In the genomic region with DNA sequence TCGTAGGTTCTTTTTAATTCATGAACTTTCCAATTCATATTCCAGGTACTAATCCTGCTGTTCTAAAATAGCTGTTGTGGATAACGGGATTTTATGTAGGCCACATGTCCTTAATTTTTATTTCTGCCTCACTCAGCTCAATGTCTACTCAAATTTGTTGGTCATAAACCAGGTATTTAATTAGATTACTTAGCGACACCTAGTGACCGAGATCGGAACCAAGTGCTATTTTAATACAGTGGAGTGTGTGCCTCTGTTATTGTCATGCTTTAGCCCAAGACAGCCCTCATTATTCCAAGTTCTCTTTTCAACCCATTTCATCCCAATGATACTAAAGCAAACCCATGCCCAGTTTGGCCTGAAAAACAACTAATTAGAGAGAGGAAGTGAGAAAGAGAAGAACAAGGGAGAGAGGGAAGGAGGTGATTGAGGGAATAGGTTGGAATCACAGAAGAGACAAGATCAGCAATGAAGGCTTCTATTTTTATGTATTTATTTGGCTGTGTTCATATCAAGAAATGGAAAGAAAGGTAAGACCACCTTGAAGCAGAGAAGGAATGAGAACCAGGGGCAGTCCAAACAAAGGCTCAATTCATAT, we compare ENCODE assay signal across 8 cellular contexts. TPM values are rescaled to one million over a fixed set of nuclear protein-coding genes. Genes with fewer than 3 reads are reported as not detected.
DNase-seq lines count a peak whose midpoint lies in the region; ATAC-seq, FAIRE-seq and TF ChIP-seq lines count a peak whose summit lies in the region.

No MANE protein-coding gene starts in this region.

- intact Hi-C loops in GM12878 (cut with micrococcal nuclease; ENCODE audit: unreplicated experiment), result loop anchor here (1.0 to 2.0 kb wide), 3 partner anchors 292 to 783 kb away; no protein-coding TSS in a partner anchor

- H3K27ac ChIP-seq in DOHH2 (ENCODE audit: low read depth, low read length) (no peak overlapping the region), GM12878 (ENCODE audit: control insufficient read depth, insufficient read depth) (no peak overlapping the region), iPS DF 6.9 (ENCODE audit: low read length) (no peak overlapping the region)

- FAIRE-seq in H54 (lab: Jason Lieb, UNC) (peak; percentile 72), GM12878 (lab: Jason Lieb, UNC) (peak; percentile 70)

- in situ Hi-C loops in GM12878 (cut with MboI), result loop anchor here (5.0 to 10.0 kb wide), 2 partner anchors 499 to 586 kb away; no protein-coding TSS in a partner anchor

- WGBS in GM12878 (ENCODE audit: insufficient coverage, insufficient replicate concordance, low lambda C conversion rate, missing lambda C conversion rate), result 2% methylated on average over 5 of the region's 5 CpGs
- no CpG with 5 or more reads among the region's 5 CpGs for WGBS in iPS DF 6.9 (ENCODE audit: insufficient coverage, insufficient read length)

- H4K20me1 ChIP-seq in DOHH2 (ENCODE audit: control insufficient read depth, insufficient read depth, low read depth, low read length) (no peaks in the 10 kb centered on the region), GM12878 (ENCODE audit: control insufficient read depth, insufficient read depth) (no peaks in the 10 kb centered on the region)

- TF ChIP-seq EP300 in GM12878 (IDR thresholded peaks at IDR 0.05; ENCODE audit: borderline replicate concordance in 1 of 2, control insufficient read depth in 1 of 2, low read depth in 2 of 2, low read length in 2 of 2), result no peak

- peak; percentile 83 for TF ChIP-seq RAD21 in GM12878 (IDR thresholded peaks at IDR 0.05; ENCODE audit: insufficient read depth, low read depth, low read length)

- peak; percentile 82 for TF ChIP-seq CTCF in DOHH2 (IDR thresholded peaks at IDR 0.05; ENCODE audit: low read depth, low read length, poor library complexity, severe bottlenecking)
- TF ChIP-seq CTCF in GM12878 (IDR thresholded peaks at IDR 0.05 in 2 of 3, conservative IDR thresholded peaks at IDR 0.05 in 1 of 3; ENCODE audit: control insufficient read depth in 2 of 3, extremely low read depth in 1 of 3, insufficient read depth in 1 of 3, low read depth in 3 of 3, low read length in 3 of 3), result peak; percentile 48 to 71 (median 66); a peak in 5 of 6 replicates

- SMC1A ChIA-PET in GM12878 (lab: Charles Lee; ENCODE audit: uncharacterized antibody, unreplicated experiment), result interaction anchor here (0.8 to 6.6 kb wide), 27 partner anchors 9 to 782 kb away, joined by 3 to 77 read pairs (median 3); no protein-coding TSS in a partner anchor

- H3K9me2 ChIP-seq in DOHH2 (replicated peaks; ENCODE audit: control insufficient read depth, low read length), result no peaks in the 10 kb centered on the region

- H3K4me1 ChIP-seq in DOHH2 (ENCODE audit: control insufficient read depth, low read length), result peaks cover 30% of the 10 kb centered on the region
- no peaks in the 10 kb centered on the region for H3K4me1 ChIP-seq in GM12878 (ENCODE audit: control insufficient read depth, insufficient read depth, low read length)
- no peaks in the 10 kb centered on the region for H3K4me1 ChIP-seq in iPS DF 6.9 (ENCODE audit: control insufficient read depth, insufficient read depth, low read length)

- H3K4me2 ChIP-seq in DOHH2 (ENCODE audit: low read length) (peak overlapping the region; percentile 52), GM12878 (ENCODE audit: control insufficient read depth, insufficient read depth) (no peak overlapping the region)

- H3K79me2 ChIP-seq in DOHH2 (ENCODE audit: control insufficient read depth, low read length), result no peaks in the 10 kb centered on the region
- H3K79me2 ChIP-seq in GM12878 (ENCODE audit: control insufficient read depth, insufficient read depth, low read length), result no peaks in the 10 kb centered on the region

- no peak overlapping the region for H3K9ac ChIP-seq in GM12878 (ENCODE audit: control insufficient read depth, insufficient read depth, low read length)

- no peak for TF ChIP-seq POLR2A in H54 (IDR thresholded peaks at IDR 0.05; ENCODE audit: low read depth, low read length)
- no peak for TF ChIP-seq POLR2A in GM12878 (IDR thresholded peaks at IDR 0.05; ENCODE audit: low read depth, low read length)

- H3K9me3 ChIP-seq in DOHH2 (ENCODE audit: control insufficient read depth, insufficient read depth, low read length) (no peaks in the 10 kb centered on the region), GM12878 (replicated peaks; ENCODE audit: control insufficient read depth, insufficient read depth, low read length) (no peaks in the 10 kb centered on the region), iPS DF 6.9 (ENCODE audit: control insufficient read depth, insufficient read depth, low read length) (no peaks in the 10 kb centered on the region)

- H3K36me3 ChIP-seq in DOHH2 (ENCODE audit: control insufficient read depth, low read length) (no peaks in the 10 kb centered on the region), GM12878 (ENCODE audit: control insufficient read depth in 2 of 2, insufficient read depth in 2 of 2, low read length in 1 of 2) (no peaks in the 10 kb centered on the region), iPS DF 6.9 (ENCODE audit: control insufficient read depth, insufficient read depth, low read length) (no peaks in the 10 kb centered on the region)

- no peak overlapping the region for H2AFZ ChIP-seq in GM12878 (ENCODE audit: control insufficient read depth, low read depth, low read length)

- ATAC-seq in GM12878 (peak; percentile 93), HG03442 (IDR thresholded peaks at IDR 0.05; ENCODE audit: unreplicated experiment) (no peak)

- H3K27me3 ChIP-seq in DOHH2 (ENCODE audit: control insufficient read depth, low read length) (no peaks in the 10 kb centered on the region), GM12878 (replicated peaks in 1 of 2; ENCODE audit: control insufficient read depth in 2 of 2, insufficient read depth in 2 of 2, low read length in 1 of 2) (peaks cover 0 to 2% of the 10 kb centered on the region in 2 experiments; a peak in 2 of 4 replicates), iPS DF 6.9 (ENCODE audit: control insufficient read depth, insufficient read depth, low read length) (no peaks in the 10 kb centered on the region)

- DNase-seq in H54 (ENCODE audit: insufficient read length, low spot score) (no peak), NCI-H1436 treated with DMSO at 0.1 percent for 48 hours (lab: John Stamatoyannopoulos, UW) (peak; percentile 56), T-helper 1 cell (peak in 4 of 5 donors; percentile 29 to 62 (median 52)), GM12878 (ENCODE audit: low read depth, low spot score) (peak; percentile 23), iPS DF 6.9 (ENCODE audit: low read depth, low spot score) (peak; percentile 35)
- DNase-seq in stimulated activated CD4-positive, alpha-beta T cell treated with anti-CD3 and anti-CD28 coated beads, Interleukin-1b, Interleukin-23, amount 100 ng/mL, for 1 hour (ENCODE audit: low read depth in 2 of 2), result peak; percentile 13 to 49

- no TSS peak for BruUV-seq in GM12878 (replicated peaks; lab: Mats Ljungman, UMichigan)

- POLR2A ChIA-PET in GM12878 (lab: Charles Lee), result interaction anchor here (0.6 to 1.3 kb wide), 2 partner anchors 43 to 291 kb away, joined by 3 to 4 read pairs; no protein-coding TSS in a partner anchor

- H3F3A ChIP-seq in DOHH2 (ENCODE audit: control insufficient read depth, insufficient read depth), result no peaks in the 10 kb centered on the region

- RAD21 ChIA-PET in GM12878 (lab: Charles Lee; ENCODE audit: unreplicated experiment), result interaction anchor here (0.6 to 3.9 kb wide), 20 partner anchors 9 to 782 kb away, joined by 3 to 63 read pairs (median 3); a partner anchor contains a TSS

- CTCF ChIA-PET in GM12878 (lab: Yijun Ruan, JAX), result interaction anchor here (0.6 to 6.9 kb wide), 55 partner anchors 8 to 1956 kb away, joined by 3 to 115 read pairs (median 4); a partner anchor contains a TSS

- H3K4me3 ChIP-seq in DOHH2 (ENCODE audit: low read length) (no peak overlapping the region; the same call in 1 of the 2 replicates), GM12878 (no peak overlapping the region), iPS DF 6.9 (ENCODE audit: low read length) (no peak overlapping the region)

TF ChIP-seq in GM12878, 131 proteins besides CTCF, POLR2A, EP300 and RAD21:
- TF ChIP-seq MEF2A (IDR thresholded peaks at IDR 0.05; ENCODE audit: insufficient read depth, low read depth, low read length), result 0 out of 2 replicates have a peak, but pooled peaks have one; percentile 13
- TF ChIP-seq SMC3 (IDR thresholded peaks at IDR 0.05; ENCODE audit: borderline replicate concordance, low read length), result peak; percentile 86
- TF ChIP-seq SRF (IDR thresholded peaks at IDR 0.05; ENCODE audit: low read depth in 2 of 2, low read length in 2 of 2), result no peak

RNA-seq across cellular contexts. Expression of a gene that starts 45.9 kb away (rescaled TPM):
- 15.2 and 17.2 TPM in 2 replicates for total RNA-seq in GM12878 (2013; cell fraction: nucleolus; rRNA removed)
- total RNA-seq in GM12878 (2014; rRNA removed), result 1.1 and 1.3 TPM in 2 replicates
- 1.9 and 2.5 TPM in 2 replicates for total RNA-seq in GM12878 (2014; rRNA removed; fragmentation: Illumina TruSeq; extraction: Trizol)
- total RNA-seq in GM12878 (2021), result 1.1 and 1.3 TPM in 2 replicates
- 1.5 TPM for polyA plus RNA-seq in GM12878 (2011; ENCODE audit: low read depth)
- 1.9 and 3.0 TPM in 2 replicates for polyA plus RNA-seq in GM12878 (2011; rRNA removed)
- 0.50 and 0.75 TPM in 2 replicates for polyA plus RNA-seq in GM12878 (2011; cell fraction: cytosol; rRNA removed)
- polyA plus RNA-seq in GM12878 (2011; cell fraction: nucleus; rRNA removed), result 2.1 and 3.7 TPM in 2 replicates
- polyA plus RNA-seq in GM12878 (2012), result 2.2 and 2.8 TPM in 2 replicates
- polyA plus RNA-seq in GM12878 (2014; fragmentation: Illumina TruSeq; extraction: Trizol), result 1.6 and 2.1 TPM in 2 replicates
- 1 to 10 TPM; 1.4 to 1.8 TPM for polyA plus RNA-seq in GM12878 (2014; fragmentation: Nextera tagmentation; extraction: Ambion mirVana)
- polyA plus RNA-seq in GM12878 (2014; rRNA removed), result 0.72 and 1.0 TPM in 2 replicates
- polyA plus RNA-seq in GM12878 (2016; fragmentation: Nextera tagmentation; extraction: Ambion mirVana), result under 1 TPM; 0.40 to 0.89 TPM
- 1.5 and 2.4 TPM in 2 replicates for polyA minus RNA-seq in GM12878 (2011; rRNA and poly(A)+ RNA removed)
- 0.62 and 1.7 TPM in 2 replicates for polyA minus RNA-seq in GM12878 (2011; cell fraction: cytosol; rRNA and poly(A)+ RNA removed)
- 3.0 and 4.5 TPM in 2 replicates for polyA minus RNA-seq in GM12878 (2011; cell fraction: nucleus; rRNA and poly(A)+ RNA removed)
